Comparison of ENCODE assay signal across 1 cellular context in the genomic region with DNA sequence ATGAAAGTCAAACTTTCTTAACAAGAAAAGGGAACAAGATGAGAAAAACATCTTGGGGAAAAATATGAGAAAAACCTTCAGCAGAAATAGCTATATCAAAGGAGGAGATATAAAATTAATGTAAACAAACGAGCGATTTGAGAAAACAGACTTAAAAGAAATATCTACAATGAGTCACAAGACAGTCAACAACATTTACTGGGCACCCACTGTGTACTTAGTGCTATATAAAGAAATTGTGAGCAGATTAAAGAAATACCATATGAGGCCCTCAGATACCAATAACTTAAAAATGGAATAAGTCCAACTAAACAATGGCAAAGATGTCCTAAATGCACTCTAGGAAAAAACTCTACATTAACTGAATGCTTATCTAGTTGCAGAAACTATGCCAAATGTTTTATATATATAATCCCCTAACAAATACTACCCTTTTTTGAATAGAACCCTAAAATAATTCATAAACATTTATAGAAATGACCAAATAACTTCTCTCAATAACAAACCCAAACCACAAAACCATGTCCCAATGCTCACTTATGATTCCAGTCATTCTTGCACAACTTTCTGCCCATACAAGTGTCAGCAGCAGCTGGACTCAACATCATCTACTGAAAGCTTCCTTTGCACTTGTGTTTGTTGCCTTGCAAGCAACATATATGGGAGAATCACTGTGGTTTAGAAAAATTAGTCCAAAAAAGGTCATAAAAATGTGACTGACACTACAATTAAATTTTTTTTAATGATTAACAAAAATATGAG.
TF ChIP-seq lines count a peak whose summit lies in the region.

No MANE protein-coding gene starts in this region.

TF ChIP-seq in SK-N-SH, 30 proteins besides CTCF, POLR2A, EP300 and RAD21 (continued from another document):
- TF ChIP-seq, protein P1, sequence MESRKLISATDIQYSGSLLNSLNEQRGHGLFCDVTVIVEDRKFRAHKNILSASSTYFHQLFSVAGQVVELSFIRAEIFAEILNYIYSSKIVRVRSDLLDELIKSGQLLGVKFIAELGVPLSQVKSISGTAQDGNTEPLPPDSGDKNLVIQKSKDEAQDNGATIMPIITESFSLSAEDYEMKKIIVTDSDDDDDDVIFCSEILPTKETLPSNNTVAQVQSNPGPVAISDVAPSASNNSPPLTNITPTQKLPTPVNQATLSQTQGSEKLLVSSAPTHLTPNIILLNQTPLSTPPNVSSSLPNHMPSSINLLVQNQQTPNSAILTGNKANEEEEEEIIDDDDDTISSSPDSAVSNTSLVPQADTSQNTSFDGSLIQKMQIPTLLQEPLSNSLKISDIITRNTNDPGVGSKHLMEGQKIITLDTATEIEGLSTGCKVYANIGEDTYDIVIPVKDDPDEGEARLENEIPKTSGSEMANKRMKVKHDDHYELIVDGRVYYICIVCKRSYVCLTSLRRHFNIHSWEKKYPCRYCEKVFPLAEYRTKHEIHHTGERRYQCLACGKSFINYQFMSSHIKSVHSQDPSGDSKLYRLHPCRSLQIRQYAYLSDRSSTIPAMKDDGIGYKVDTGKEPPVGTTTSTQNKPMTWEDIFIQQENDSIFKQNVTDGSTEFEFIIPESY (IDR thresholded peaks at IDR 0.05; ENCODE audit: borderline replicate concordance, low read depth) = no peak
- TF ChIP-seq, protein P2, sequence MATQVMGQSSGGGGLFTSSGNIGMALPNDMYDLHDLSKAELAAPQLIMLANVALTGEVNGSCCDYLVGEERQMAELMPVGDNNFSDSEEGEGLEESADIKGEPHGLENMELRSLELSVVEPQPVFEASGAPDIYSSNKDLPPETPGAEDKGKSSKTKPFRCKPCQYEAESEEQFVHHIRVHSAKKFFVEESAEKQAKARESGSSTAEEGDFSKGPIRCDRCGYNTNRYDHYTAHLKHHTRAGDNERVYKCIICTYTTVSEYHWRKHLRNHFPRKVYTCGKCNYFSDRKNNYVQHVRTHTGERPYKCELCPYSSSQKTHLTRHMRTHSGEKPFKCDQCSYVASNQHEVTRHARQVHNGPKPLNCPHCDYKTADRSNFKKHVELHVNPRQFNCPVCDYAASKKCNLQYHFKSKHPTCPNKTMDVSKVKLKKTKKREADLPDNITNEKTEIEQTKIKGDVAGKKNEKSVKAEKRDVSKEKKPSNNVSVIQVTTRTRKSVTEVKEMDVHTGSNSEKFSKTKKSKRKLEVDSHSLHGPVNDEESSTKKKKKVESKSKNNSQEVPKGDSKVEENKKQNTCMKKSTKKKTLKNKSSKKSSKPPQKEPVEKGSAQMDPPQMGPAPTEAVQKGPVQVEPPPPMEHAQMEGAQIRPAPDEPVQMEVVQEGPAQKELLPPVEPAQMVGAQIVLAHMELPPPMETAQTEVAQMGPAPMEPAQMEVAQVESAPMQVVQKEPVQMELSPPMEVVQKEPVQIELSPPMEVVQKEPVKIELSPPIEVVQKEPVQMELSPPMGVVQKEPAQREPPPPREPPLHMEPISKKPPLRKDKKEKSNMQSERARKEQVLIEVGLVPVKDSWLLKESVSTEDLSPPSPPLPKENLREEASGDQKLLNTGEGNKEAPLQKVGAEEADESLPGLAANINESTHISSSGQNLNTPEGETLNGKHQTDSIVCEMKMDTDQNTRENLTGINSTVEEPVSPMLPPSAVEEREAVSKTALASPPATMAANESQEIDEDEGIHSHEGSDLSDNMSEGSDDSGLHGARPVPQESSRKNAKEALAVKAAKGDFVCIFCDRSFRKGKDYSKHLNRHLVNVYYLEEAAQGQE (IDR thresholded peaks at IDR 0.05; ENCODE audit: low read depth, low read length) = no peak
- no peak for TF ChIP-seq FOXJ3 (CRISPR knock-in tag; IDR thresholded peaks at IDR 0.05)
- TF ChIP-seq GATA2 (CRISPR knock-in tag; IDR thresholded peaks at IDR 0.05) = no peak
- TF ChIP-seq NFIC (IDR thresholded peaks at IDR 0.05; ENCODE audit: borderline replicate concordance) = no peak
- TF ChIP-seq ELF1 (IDR thresholded peaks at IDR 0.05) = no peak
- no peak for TF ChIP-seq FOSL2 (IDR thresholded peaks at IDR 0.05; ENCODE audit: borderline replicate concordance, low read depth)
- TF ChIP-seq TCF12 (IDR thresholded peaks at IDR 0.05) = no peak
- TF ChIP-seq NRF1 (IDR thresholded peaks at IDR 0.05; ENCODE audit: low read depth, low read length) = no peak
